ENCODE assay signal across 34 cellular contexts in the genomic region with DNA sequence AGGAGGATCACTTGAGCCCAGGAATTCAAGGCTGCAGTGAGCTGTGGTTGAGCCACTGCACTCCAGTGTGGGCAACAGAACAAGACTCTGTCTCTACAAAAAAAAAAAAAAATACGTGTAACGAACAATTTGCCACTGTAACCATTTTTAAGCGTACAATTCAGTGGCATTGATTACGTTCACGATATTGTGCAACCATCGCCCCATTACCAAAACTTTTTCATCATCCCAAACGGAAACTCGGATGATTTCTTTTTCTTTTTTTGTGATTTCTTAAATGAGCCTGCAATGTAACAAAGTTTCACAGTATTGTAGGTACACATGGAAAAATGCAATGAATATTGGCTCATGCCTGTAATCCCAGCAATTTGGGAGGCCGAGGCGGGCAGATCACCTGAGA. TPM values are rescaled to one million over a fixed set of nuclear protein-coding genes. Genes with fewer than 3 reads are reported as not detected.
"Had no signal": no experiment of that assay in that cellular context is flagged by ENCODE, and none has a peak within 500 bp of the region (broad histone marks: within the 10 kb centered on the region; RNA-seq: fewer than 3 reads in every experiment).

No MANE protein-coding gene starts in this region.

- H3K36me3 Mint-ChIP-seq: naive thymus-derived CD4-positive, alpha-beta T cell; natural killer cell; stimulated activated memory B cell treated with anti-CD40 and anti-IgM and Interleukin-4, amounts not matched to agents 10 μg/mL and 1 μg/mL and 100 μg/mL, for 72 hours had no signal

- H3K9me3 Mint-ChIP-seq: naive thymus-derived CD4-positive, alpha-beta T cell; natural killer cell; nephron; stimulated activated memory B cell treated with anti-CD40 and anti-IgM and Interleukin-4, amounts not matched to agents 10 μg/mL and 1 μg/mL and 100 μg/mL, for 72 hours; stimulated activated naive CD8-positive, alpha-beta T cell treated with anti-CD3 and anti-CD28 coated beads, Interleukin-15, amount 100 ng/mL, for 72 hours had no signal

- H3K9me3 ChIP-seq: ovary, psoas muscle, spleen, suprapubic skin, testis, tibial nerve, upper lobe of left lung, uterus had no signal

- H3K27me3 ChIP-seq: neural progenitor cell, ovary, suprapubic skin, testis, tibial nerve, upper lobe of left lung, uterus had no signal

- H3K27ac Mint-ChIP-seq: naive thymus-derived CD4-positive, alpha-beta T cell; natural killer cell; nephron; progenitor cell of endocrine pancreas; stimulated activated memory B cell treated with anti-CD40 and anti-IgM and Interleukin-4, amounts not matched to agents 10 μg/mL and 1 μg/mL and 100 μg/mL, for 72 hours; stimulated activated naive CD8-positive, alpha-beta T cell treated with anti-CD3 and anti-CD28 coated beads, Interleukin-15, amount 100 ng/mL, for 72 hours had no signal

- DNase-seq: naive thymus-derived CD4-positive, alpha-beta T cell; natural killer cell; occipital lobe; ovary; psoas muscle; spleen; stimulated activated CD4-positive, alpha-beta T cell treated with anti-CD3 and anti-CD28 coated beads, Interleukin-12 subunit alpha, Interleukin-12 subunit beta, amount 100 ng/mL, for 4 hours; stimulated activated CD4-positive, alpha-beta T cell treated with anti-CD3 and anti-CD28 coated beads, Interleukin-1b, Interleukin-23, amount 100 ng/mL, for 48 hours; stimulated activated CD4-positive, alpha-beta T cell treated with anti-CD3 and anti-CD28 coated beads, Interleukin-4, amount 100 ng/mL, for 1 hour; stimulated activated CD4-positive, alpha-beta T cell treated with anti-CD3 and anti-CD28 coated beads, Interleukin-4, amount 100 ng/mL, for 4 hours; stimulated activated CD8-positive, alpha-beta memory T cell treated with anti-CD3 and anti-CD28 coated beads, Interleukin-4, amount 100 ng/mL, for 48 hours; stimulated activated naive CD4-positive, alpha-beta T cell; stimulated activated naive CD8-positive, alpha-beta T cell treated with anti-CD3 and anti-CD28 coated beads, Interleukin-15, amount 100 ng/mL, for 72 hours; stimulated activated naive CD8-positive, alpha-beta T cell treated with anti-CD3 and anti-CD28 coated beads, Interleukin-15, Interleukin-2, amounts not matched to agents 100 U/mL and 50 U/mL, for 24 hours; testis; trophoblast cell; upper lobe of left lung; uterus had no signal

- H3K4me2 ChIP-seq: neural progenitor cell, smooth muscle cell had no signal

- ATAC-seq: naive thymus-derived CD4-positive, alpha-beta T cell; natural killer cell; psoas muscle; right cardiac atrium; stimulated activated memory B cell treated with anti-CD40 and anti-IgM and Interleukin-4, amounts not matched to agents 10 μg/mL and 1 μg/mL and 100 μg/mL, for 72 hours; stimulated activated naive CD8-positive, alpha-beta T cell treated with anti-CD3 and anti-CD28 coated beads, Interleukin-15, amount 100 ng/mL, for 72 hours; stimulated activated naive CD8-positive, alpha-beta T cell treated with anti-CD3 and anti-CD28 coated beads, Interleukin-15, Interleukin-2, amounts not matched to agents 100 U/mL and 50 U/mL, for 24 hours had no signal

- H3K9ac ChIP-seq: neural progenitor cell, parathyroid adenoma had no signal

- H3K27ac ChIP-seq: neural progenitor cell, ovary, parathyroid adenoma, psoas muscle, skin epidermis, spleen, suprapubic skin, testis, tibial nerve, upper lobe of left lung, uterus had no signal

- H3K4me3 ChIP-seq: neural progenitor cell, ovary, psoas muscle, skin epidermis, smooth muscle cell, spleen, suprapubic skin, testis, tibial nerve, upper lobe of left lung, uterus had no signal

- H3K36me3 ChIP-seq: neural progenitor cell, ovary, spleen, suprapubic skin, tibial nerve, upper lobe of left lung, uterus had no signal

- H3K4me1 ChIP-seq: psoas muscle, testis, uterus had no signal

- H2AFZ ChIP-seq: neural progenitor cell, parathyroid adenoma had no signal

- H3K79me2 ChIP-seq: parathyroid adenoma had no signal

- H3K4me3 Mint-ChIP-seq: naive thymus-derived CD4-positive, alpha-beta T cell; natural killer cell; nephron; stimulated activated memory B cell treated with anti-CD40 and anti-IgM and Interleukin-4, amounts not matched to agents 10 μg/mL and 1 μg/mL and 100 μg/mL, for 72 hours; stimulated activated naive CD8-positive, alpha-beta T cell treated with anti-CD3 and anti-CD28 coated beads, Interleukin-15, amount 100 ng/mL, for 72 hours had no signal

RNA-seq across cellular contexts. Expression of a gene that starts 9.5 kb away (rescaled TPM):
- total RNA-seq: naive thymus-derived CD4-positive, alpha-beta T cell; natural killer cell; occipital lobe; osteoblast; ovary; progenitor cell of endocrine pancreas; psoas muscle; renal cortical epithelial cell; right cardiac atrium; sciatic nerve; smooth muscle cell; spleen; suprapubic skin; testis; tibial nerve; upper lobe of left lung; urinary bladder; uterus had no signal
- polyA plus RNA-seq: naive thymus-derived CD4-positive, alpha-beta T cell; neural cell; ovary; psoas muscle; right cardiac atrium; smooth muscle cell; spleen; thymus; urinary bladder had no signal
